Comparison of ENCODE assay signal across 18 cellular contexts in genomic region chr19:10555613-10555979, GRCh38. TPM values are rescaled to one million over a fixed set of nuclear protein-coding genes. Genes with fewer than 3 reads are reported as not detected.
DNase-seq lines count a peak whose midpoint lies in the region; ATAC-seq and TF ChIP-seq lines count a peak whose summit lies in the region.
"Had no signal": no experiment of that assay in that cellular context is flagged by ENCODE, and none has a peak within 500 bp of the region (broad histone marks: within the 10 kb centered on the region; RNA-seq: fewer than 3 reads in every experiment).

No MANE protein-coding gene starts in this region.

- peaks cover 86% of the 10 kb centered on the region for H3K36me3 ChIP-seq in OCI-LY1 (ENCODE audit: insufficient read depth, low read length)

- H3K9ac ChIP-seq in OCI-LY1 (ENCODE audit: low read length) = no peak overlapping the region

- H3K36me3 Mint-ChIP-seq in activated naive CD4-positive, alpha-beta T cell treated with anti-CD3 and anti-CD28 coated beads, Interleukin-2, amount 50 U/mL, for 24 hours = peaks cover 6% of the 10 kb centered on the region
- H3K36me3 Mint-ChIP-seq in chondrocyte (ENCODE audit: low read depth) = peaks cover 17% of the 10 kb centered on the region
- H3K36me3 Mint-ChIP-seq in stimulated activated memory B cell treated with anti-CD40 and anti-IgM and Interleukin-4, amounts not matched to agents 10 μg/mL and 1 μg/mL and 100 μg/mL, for 72 hours = peaks cover 51% of the 10 kb centered on the region

- peaks cover 12% of the 10 kb centered on the region; the same call in 1 of the 2 replicates for H3F3A ChIP-seq in OCI-LY1 (ENCODE audit: insufficient read depth, low read length)

- no peaks in the 10 kb centered on the region for H3K9me2 ChIP-seq in OCI-LY1 (ENCODE audit: low read depth, low read length)

- no peak for TF ChIP-seq CTCF in OCI-LY1 (IDR thresholded peaks at IDR 0.05; ENCODE audit: low read length)
- no peak for TF ChIP-seq CTCF in chondrocyte (IDR thresholded peaks at IDR 0.05)

- peaks cover 51% of the 10 kb centered on the region for H3K4me1 Mint-ChIP-seq in activated naive CD4-positive, alpha-beta T cell treated with anti-CD3 and anti-CD28 coated beads, Interleukin-2, amount 50 U/mL, for 24 hours
- H3K4me1 Mint-ChIP-seq in chondrocyte (ENCODE audit: low read depth) = no peaks in the 10 kb centered on the region
- H3K4me1 Mint-ChIP-seq in stimulated activated memory B cell treated with anti-CD40 and anti-IgM and Interleukin-4, amounts not matched to agents 10 μg/mL and 1 μg/mL and 100 μg/mL, for 72 hours = peaks cover 51% of the 10 kb centered on the region

- H3K79me2 ChIP-seq in OCI-LY1 (ENCODE audit: insufficient read depth, low read length) = no peaks in the 10 kb centered on the region

- H3K4me3 Mint-ChIP-seq in activated naive CD4-positive, alpha-beta T cell treated with anti-CD3 and anti-CD28 coated beads, Interleukin-2, amount 50 U/mL, for 24 hours = no peak overlapping the region
- no peak overlapping the region for H3K4me3 Mint-ChIP-seq in chondrocyte (ENCODE audit: unreplicated experiment)
- H3K4me3 Mint-ChIP-seq in stimulated activated memory B cell treated with anti-CD40 and anti-IgM and Interleukin-4, amounts not matched to agents 10 μg/mL and 1 μg/mL and 100 μg/mL, for 72 hours = no peak overlapping the region

- H3K27ac Mint-ChIP-seq in activated naive CD4-positive, alpha-beta T cell treated with anti-CD3 and anti-CD28 coated beads, Interleukin-2, amount 50 U/mL, for 24 hours = peak overlapping the region; percentile 62
- H3K27ac Mint-ChIP-seq in chondrocyte (ENCODE audit: unreplicated experiment) = peak overlapping the region; percentile 54
- H3K27ac Mint-ChIP-seq in stimulated activated memory B cell treated with anti-CD40 and anti-IgM and Interleukin-4, amounts not matched to agents 10 μg/mL and 1 μg/mL and 100 μg/mL, for 72 hours = peak overlapping the region; percentile 67

- no peak for DNase-seq in activated naive CD4-positive, alpha-beta T cell treated with anti-CD3 and anti-CD28 coated beads, Interleukin-2, amount 50 U/mL, for 16 hours
- no peak for DNase-seq in chondrocyte (ENCODE audit: low spot score)
- no peak for DNase-seq in inferior parietal cortex (ENCODE audit: extremely low spot score)
- no peak for DNase-seq in anterior cingulate cortex (lab: John Stamatoyannopoulos, UW)
- no peak for DNase-seq in NCI-H1417 treated with DMSO at 0.1 percent for 48 hours (lab: John Stamatoyannopoulos, UW)
- DNase-seq: effector memory CD4-positive, alpha-beta T cell; foreskin melanocyte; lower lobe of right lung; NCI-H2029 treated with DMSO at 0.1 percent for 48 hours; NCI-H69; stimulated activated CD4-positive, alpha-beta T cell treated with anti-CD3 and anti-CD28 coated beads, Interleukin-2, amount 100 ng/mL, for 48 hours; stimulated activated CD8-positive, alpha-beta memory T cell treated with anti-CD3 and anti-CD28 coated beads, Interleukin-4, amount 100 ng/mL, for 48 hours; upper lobe of right lung had no signal

- no peaks in the 10 kb centered on the region for H3K9me3 Mint-ChIP-seq in activated naive CD4-positive, alpha-beta T cell treated with anti-CD3 and anti-CD28 coated beads, Interleukin-2, amount 50 U/mL, for 24 hours
- no peaks in the 10 kb centered on the region for H3K9me3 Mint-ChIP-seq in chondrocyte (ENCODE audit: low read depth)
- no peaks in the 10 kb centered on the region for H3K9me3 Mint-ChIP-seq in stimulated activated memory B cell treated with anti-CD40 and anti-IgM and Interleukin-4, amounts not matched to agents 10 μg/mL and 1 μg/mL and 100 μg/mL, for 72 hours

- H3K27me3 ChIP-seq in OCI-LY1 (ENCODE audit: insufficient read depth, low read length) = no peaks in the 10 kb centered on the region
- H3K27me3 ChIP-seq: upper lobe of right lung had no signal

- ATAC-seq in stimulated activated memory B cell treated with anti-CD40 and anti-IgM and Interleukin-4, amounts not matched to agents 10 μg/mL and 1 μg/mL and 100 μg/mL, for 72 hours = no peak
- ATAC-seq: lower lobe of right lung, right cardiac atrium, upper lobe of right lung had no signal

- H2AFZ ChIP-seq in OCI-LY1 (ENCODE audit: low read length) = no peak overlapping the region

- no peaks in the 10 kb centered on the region for H3K27me3 Mint-ChIP-seq in activated naive CD4-positive, alpha-beta T cell treated with anti-CD3 and anti-CD28 coated beads, Interleukin-2, amount 50 U/mL, for 24 hours
- H3K27me3 Mint-ChIP-seq in chondrocyte (ENCODE audit: low read depth) = no peaks in the 10 kb centered on the region
- H3K27me3 Mint-ChIP-seq in stimulated activated memory B cell treated with anti-CD40 and anti-IgM and Interleukin-4, amounts not matched to agents 10 μg/mL and 1 μg/mL and 100 μg/mL, for 72 hours = no peaks in the 10 kb centered on the region

- no peak overlapping the region for H3K4me2 ChIP-seq in OCI-LY1 (ENCODE audit: low read length)

- peaks cover 42% of the 10 kb centered on the region for H3K4me1 ChIP-seq in OCI-LY1 (ENCODE audit: insufficient read depth, low read length, severe bottlenecking)
- H3K4me1 ChIP-seq: upper lobe of right lung had no signal

- H3K4me3 ChIP-seq in OCI-LY1 (ENCODE audit: low read depth, low read length, poor library complexity, severe bottlenecking) = no peak overlapping the region
- H3K4me3 ChIP-seq: lower lobe of right lung, upper lobe of right lung had no signal

- H3K27ac ChIP-seq in OCI-LY1 (ENCODE audit: low read depth, low read length, poor library complexity, severe bottlenecking) = peak overlapping the region; percentile 97
- H3K27ac ChIP-seq: lower lobe of right lung, upper lobe of right lung had no signal

- no peaks in the 10 kb centered on the region for H3K9me3 ChIP-seq in OCI-LY1 (ENCODE audit: low read length)
- H3K9me3 ChIP-seq: lower lobe of right lung, upper lobe of right lung had no signal

- H4K20me1 ChIP-seq in OCI-LY1 (ENCODE audit: insufficient read depth, low read length) = no peaks in the 10 kb centered on the region

RNA-seq across cellular contexts. Expression of gene KRI1, which starts 10.2 kb away (rescaled TPM):
- 14.2 to 16.1 TPM (median 15.4 TPM) in 3 replicates for total RNA-seq in chondrocyte

RNA-seq across cellular contexts. Expression of gene ATG4D, which starts 11.9 kb away (rescaled TPM):
- 14.8 to 23.2 TPM (median 21.7 TPM) in 3 replicates for total RNA-seq in chondrocyte

RNA-seq across cellular contexts. Expression of gene CDKN2D, which starts 13.2 kb away (rescaled TPM):
- total RNA-seq in chondrocyte = 8.3 to 12.0 TPM (median 10.4 TPM) in 3 replicates

RNA-seq across cellular contexts. Expression of gene AP1M2, which starts 31.5 kb away (rescaled TPM):
- total RNA-seq in chondrocyte = 0.45 TPM in 1 of 3 replicates, not detected in the others
- total RNA-seq: right cardiac atrium had no signal

RNA-seq across cellular contexts. Expression of gene S1PR5, which starts 38.3 kb away (rescaled TPM):
- total RNA-seq in chondrocyte = 3.7 to 6.7 TPM (median 6.4 TPM) in 3 replicates
- total RNA-seq: RPMI7951 had no signal
